8 cellular contexts compared by ENCODE assay signal in the genomic region with DNA sequence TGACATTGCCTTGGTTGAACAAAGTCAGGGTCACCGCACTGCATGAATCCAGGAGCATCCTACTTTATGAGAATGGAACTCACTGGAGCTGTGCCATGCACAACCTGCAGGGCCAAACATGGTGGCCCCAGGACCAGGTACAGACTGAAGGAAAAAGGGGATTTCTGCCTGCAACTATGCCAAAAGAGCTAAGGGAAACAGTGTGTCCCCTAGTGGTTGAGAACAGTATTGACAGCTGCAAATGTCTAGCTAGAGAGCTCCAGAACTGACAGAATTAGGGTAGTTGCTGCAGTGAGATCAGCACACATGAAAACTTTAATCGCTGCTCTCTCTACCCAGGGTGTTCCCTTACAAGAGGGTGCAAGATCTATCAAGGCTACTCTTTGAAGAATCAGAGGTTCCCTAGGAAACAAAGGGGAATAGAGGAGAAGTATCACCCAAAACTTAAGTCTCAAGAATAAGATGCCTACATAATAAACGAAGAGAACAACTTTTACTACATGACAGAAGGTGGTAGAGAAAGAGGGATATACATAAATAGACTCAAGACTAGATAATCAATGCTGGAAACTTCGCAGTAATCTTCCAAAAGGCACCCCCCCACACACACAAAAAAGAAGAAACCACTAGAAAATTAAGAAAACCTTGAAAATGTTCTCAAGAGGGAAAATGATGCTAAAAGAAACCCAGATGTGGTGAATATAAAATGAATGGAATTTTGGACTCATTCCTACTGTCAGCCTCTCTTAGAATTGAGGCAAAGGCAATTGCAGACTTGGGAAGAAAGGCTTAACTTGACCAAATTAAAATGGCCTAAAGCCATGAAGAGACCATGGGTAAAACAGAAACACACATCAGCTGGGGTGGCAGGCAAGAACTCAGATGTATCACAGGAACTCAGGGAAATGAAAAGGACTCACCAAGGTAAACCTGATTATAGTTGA. TPM values are rescaled to one million over a fixed set of nuclear protein-coding genes. Genes with fewer than 3 reads are reported as not detected.
DNase-seq lines count a peak whose midpoint lies in the region; ATAC-seq, FAIRE-seq and TF ChIP-seq lines count a peak whose summit lies in the region.

No MANE protein-coding gene starts in this region.

- H3K9ac ChIP-seq in endothelial cell of umbilical vein (replicated peaks; ENCODE audit: extremely low read depth, insufficient read depth, low read length): no peak overlapping the region

- intact Hi-C loops in heart left ventricle (cut with DNase I) (no loop called here), Right ventricle myocardium inferior (cut with DNase I) (no loop called here), endothelial cell of umbilical vein (cut with micrococcal nuclease) (loop anchor here (1.0 to 5.0 kb wide), 3 partner anchors 31 to 122 kb away; no protein-coding TSS in a partner anchor)

- peak; percentile 91 for FAIRE-seq in endothelial cell of umbilical vein (lab: Jason Lieb, UNC)

- H3K4me3 ChIP-seq in heart left ventricle: no peak overlapping the region
- no peak overlapping the region for H3K4me3 ChIP-seq in endothelial cell of umbilical vein (replicated peaks in 1 of 3; ENCODE audit: insufficient read depth in 1 of 3, low read depth in 1 of 3, low read length in 3 of 3)
- H3K4me3 ChIP-seq in neutrophil (ENCODE audit: low read depth in 1 of 2, low read length in 1 of 2): no peak overlapping the region

- CTCF ChIA-PET in endothelial cell of umbilical vein (lab: Charles Lee): interaction anchor here (0.6 to 4.0 kb wide), 40 partner anchors 8 to 406 kb away, joined by 3 to 71 read pairs (median 6); a partner anchor contains a TSS

- no peak overlapping the region for H2AFZ ChIP-seq in endothelial cell of umbilical vein (ENCODE audit: low read depth, low read length)

- H3K79me2 ChIP-seq in endothelial cell of umbilical vein (ENCODE audit: control insufficient read depth, insufficient read depth, low read length): no peaks in the 10 kb centered on the region

- no peaks in the 10 kb centered on the region for H4K20me1 ChIP-seq in endothelial cell of umbilical vein (replicated peaks; ENCODE audit: control insufficient read depth, extremely low read depth, insufficient read depth, low read length)

- BruUV-seq in endothelial cell of umbilical vein (replicated peaks; lab: Mats Ljungman, UMichigan): no TSS peak

- no peak overlapping the region for H3K4me2 ChIP-seq in endothelial cell of umbilical vein (ENCODE audit: insufficient read depth, low read length)

- TF ChIP-seq POLR2A in heart left ventricle (IDR thresholded peaks at IDR 0.05) (no peak), endothelial cell of umbilical vein (IDR thresholded peaks at IDR 0.05; ENCODE audit: low read depth, low read length) (no peak)

- POLR2A ChIA-PET in endothelial cell of umbilical vein (lab: Charles Lee): no interaction called here

- H3K27ac ChIP-seq in heart left ventricle: no peak overlapping the region
- no peak overlapping the region for H3K27ac ChIP-seq in endothelial cell of umbilical vein (ENCODE audit: insufficient read depth, low read depth, low read length)
- no peak overlapping the region for H3K27ac ChIP-seq in neutrophil

- TF ChIP-seq CTCF in heart left ventricle (IDR thresholded peaks at IDR 0.05): peak; percentile 33 to 76 (median 58)
- peak; percentile 84 to 86 for TF ChIP-seq CTCF in endothelial cell of umbilical vein (IDR thresholded peaks at IDR 0.05; ENCODE audit: extremely low read depth in 1 of 2, insufficient read depth in 1 of 2, low read depth in 1 of 2, low read length in 2 of 2)
- TF ChIP-seq CTCF in neutrophil (IDR thresholded peaks at IDR 0.05): peak; percentile 74

- no peak for DNase-seq in heart left ventricle
- DNase-seq in Right ventricle myocardium inferior (ENCODE audit: missing footprints): no peak
- DNase-seq in RPMI8226: peak; percentile 38
- peak; percentile 35 for DNase-seq in endothelial cell of umbilical vein (ENCODE audit: low read depth, low spot score)
- DNase-seq in stimulated activated naive CD4-positive, alpha-beta T cell treated with Interleukin-2 at 50 U/mL for 16 hours (lab: John Stamatoyannopoulos, UW): no peak

- ATAC-seq in heart left ventricle (no peak), Right ventricle myocardium inferior (no peak), HG03378 (IDR thresholded peaks at IDR 0.05; ENCODE audit: unreplicated experiment) (peak; percentile 51), GM21390 (IDR thresholded peaks at IDR 0.05; ENCODE audit: unreplicated experiment) (no peak)

- 74 to 82% (median 79%) methylated on average over 4 of the region's 4 CpGs for WGBS in heart left ventricle, 4 donors

- H3K9me3 ChIP-seq in heart left ventricle (no peaks in the 10 kb centered on the region), endothelial cell of umbilical vein (replicated peaks; ENCODE audit: control insufficient read depth, insufficient read depth, low read length) (no peaks in the 10 kb centered on the region), neutrophil (no peaks in the 10 kb centered on the region)

- H3K9me1 ChIP-seq in endothelial cell of umbilical vein (replicated peaks; ENCODE audit: control insufficient read depth, extremely low read depth, insufficient read depth, low read length): no peaks in the 10 kb centered on the region

- H3K27me3 ChIP-seq in heart left ventricle: no peaks in the 10 kb centered on the region
- no peaks in the 10 kb centered on the region for H3K27me3 ChIP-seq in endothelial cell of umbilical vein (ENCODE audit: control insufficient read depth in 2 of 2, insufficient read depth in 2 of 2, low read length in 2 of 2)
- H3K27me3 ChIP-seq in neutrophil: no peaks in the 10 kb centered on the region

- H3K4me1 ChIP-seq in heart left ventricle: peaks cover 0 to 27% (median 8%) of the 10 kb centered on the region in 12 donors
- no peaks in the 10 kb centered on the region for H3K4me1 ChIP-seq in endothelial cell of umbilical vein (ENCODE audit: control insufficient read depth, extremely low read depth, insufficient read depth, low read length)
- peaks cover 38 to 45% of the 10 kb centered on the region in 2 experiments for H3K4me1 ChIP-seq in neutrophil (ENCODE audit: control insufficient read depth in 1 of 2, insufficient read depth in 1 of 2, low read depth in 1 of 2, low read length in 1 of 2)

- dilution Hi-C loops in endothelial cell of umbilical vein (cut with MboI; ENCODE audit: extremely low pct_ligation_motif_present, low sequenced_read_pairs): no loop called here

- no peaks in the 10 kb centered on the region for H3K36me3 ChIP-seq in heart left ventricle
- H3K36me3 ChIP-seq in endothelial cell of umbilical vein (ENCODE audit: control insufficient read depth in 2 of 2, extremely low read depth in 1 of 2, insufficient read depth in 2 of 2, low read length in 2 of 2): no peaks in the 10 kb centered on the region
- H3K36me3 ChIP-seq in neutrophil: no peaks in the 10 kb centered on the region

TF ChIP-seq in endothelial cell of umbilical vein, 7 proteins besides CTCF, POLR2A, EP300 and RAD21:
- TF ChIP-seq POLR2AphosphoS5 (IDR thresholded peaks at IDR 0.05; ENCODE audit: insufficient read depth, low read depth, low read length) (no peak), JUN (IDR thresholded peaks at IDR 0.05; ENCODE audit: borderline replicate concordance, insufficient read depth, insufficient read length, low read depth) (no peak), FOS (IDR thresholded peaks at IDR 0.05; ENCODE audit: borderline replicate concordance, insufficient read depth, low read length) (no peak), EZH2 (IDR thresholded peaks at IDR 0.05; ENCODE audit: borderline replicate concordance, low read depth, low read length, severe bottlenecking) (no peak), GATA2 (IDR thresholded peaks at IDR 0.05; ENCODE audit: insufficient read depth, insufficient read length, low read depth, low read length) (no peak), MYC (IDR thresholded peaks at IDR 0.05; ENCODE audit: low read depth, low read length) (no peak)
- TF ChIP-seq, protein P1, sequence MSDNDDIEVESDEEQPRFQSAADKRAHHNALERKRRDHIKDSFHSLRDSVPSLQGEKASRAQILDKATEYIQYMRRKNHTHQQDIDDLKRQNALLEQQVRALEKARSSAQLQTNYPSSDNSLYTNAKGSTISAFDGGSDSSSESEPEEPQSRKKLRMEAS (IDR thresholded peaks at IDR 0.05; ENCODE audit: insufficient read depth, insufficient read length): no peak
TF ChIP-seq in endothelial cell of umbilical vein: peak in this region for 0.

RNA-seq across cellular contexts. Expression of a gene that starts 43.7 kb away (rescaled TPM):
- total RNA-seq in heart left ventricle (not detected), Right ventricle myocardium inferior (not detected), endothelial cell of umbilical vein (0.37 TPM in 1 of 2 replicates, not detected in the other)
- polyA plus RNA-seq in heart left ventricle (not detected), endothelial cell of umbilical vein (0.03 TPM in 1 of 2 replicates, not detected in the other)
- not detected in 2 replicates for polyA plus RNA-seq in endothelial cell of umbilical vein (2011; cell fraction: cytosol; rRNA removed)
- polyA plus RNA-seq in endothelial cell of umbilical vein (2011; cell fraction: nucleus; rRNA removed): 0.09 and 0.10 TPM in 2 replicates
- polyA plus RNA-seq in endothelial cell of umbilical vein (2012): not detected in 2 replicates
- polyA minus RNA-seq in endothelial cell of umbilical vein: 0.17 TPM in 1 of 2 replicates, not detected in the other
- polyA minus RNA-seq in endothelial cell of umbilical vein (2011; cell fraction: cytosol; rRNA and poly(A)+ RNA removed): not detected
- 0.29 and 0.34 TPM in 2 replicates for polyA minus RNA-seq in endothelial cell of umbilical vein (2011; cell fraction: nucleus; rRNA and poly(A)+ RNA removed)

RNA-seq across cellular contexts. Expression of a gene that starts 56.2 kb away (rescaled TPM):
- total RNA-seq in heart left ventricle (10 to 100 TPM in 1 of 9 donors, 1 to 10 TPM in 8; 4.6 to 13.2 (median 8.0) TPM), Right ventricle myocardium inferior (9.7 TPM), endothelial cell of umbilical vein (12.1 and 12.9 TPM in 2 replicates)
- polyA plus RNA-seq in heart left ventricle (10 to 100 TPM in 1 of 2 donors, 1 to 10 TPM in 1; 3.7 to 17.0 TPM), endothelial cell of umbilical vein (11.9 and 12.8 TPM in 2 replicates)
- polyA plus RNA-seq in endothelial cell of umbilical vein (2011; cell fraction: cytosol; rRNA removed): 15.1 and 15.5 TPM in 2 replicates
- 17.3 and 21.9 TPM in 2 replicates for polyA plus RNA-seq in endothelial cell of umbilical vein (2011; cell fraction: nucleus; rRNA removed)
- 14.2 and 15.7 TPM in 2 replicates for polyA plus RNA-seq in endothelial cell of umbilical vein (2012)
- 36.9 and 50.5 TPM in 2 replicates for polyA minus RNA-seq in endothelial cell of umbilical vein
- polyA minus RNA-seq in endothelial cell of umbilical vein (2011; cell fraction: cytosol; rRNA and poly(A)+ RNA removed): 11.0 TPM
- 10.3 and 16.5 TPM in 2 replicates for polyA minus RNA-seq in endothelial cell of umbilical vein (2011; cell fraction: nucleus; rRNA and poly(A)+ RNA removed)

Comparison
In these comparisons a context has a peak if more than half of its experiments do, and no peak if none do; other contexts are left out.
1. DNase-seq: peak in RPMI8226 (single experiment) and endothelial cell of umbilical vein (single experiment); none in heart left ventricle (0 of 5), Right ventricle myocardium inferior (single experiment) and stimulated activated naive CD4-positive, alpha-beta T cell treated with Interleukin-2 at 50 U/mL for 16 hours (single experiment).
2. Peak in every context shown above with its lines, with median percentiles within 50 percentile points of each other: CTCF ChIP-seq.